16 cellular contexts compared by ENCODE assay signal in the genomic region with DNA sequence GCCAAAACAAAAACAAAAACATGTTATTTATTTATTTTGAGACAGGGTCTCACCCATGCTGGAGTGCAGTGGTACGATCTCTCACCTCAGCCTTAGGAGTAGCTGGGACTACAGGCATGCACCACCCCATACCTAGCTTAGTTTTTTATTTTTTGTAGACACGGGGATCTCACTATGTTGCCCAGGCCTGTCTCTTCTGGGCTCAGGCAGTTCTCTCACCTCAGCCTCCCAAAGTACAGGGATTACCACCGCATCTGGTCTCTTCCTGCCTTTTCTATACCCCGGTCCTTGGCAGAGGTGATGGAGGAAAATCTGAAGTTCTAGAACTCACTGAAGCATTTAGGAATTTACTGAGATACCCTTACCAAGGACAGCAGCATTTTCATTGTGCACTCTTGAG. TPM values are rescaled to one million over a fixed set of nuclear protein-coding genes. Genes with fewer than 3 reads are reported as not detected.
DNase-seq lines count a peak whose midpoint lies in the region; ATAC-seq, FAIRE-seq and TF ChIP-seq lines count a peak whose summit lies in the region.
"Had no signal": no experiment of that assay in that cellular context is flagged by ENCODE, and none has a peak within 500 bp of the region (broad histone marks: within the 10 kb centered on the region; RNA-seq: fewer than 3 reads in every experiment).

No MANE protein-coding gene starts in this region.

- peak overlapping the region; percentile 31 to 35 for H3K4me3 Mint-ChIP-seq in activated T-cell treated with anti-CD3 and anti-CD28 coated beads, Interleukin-2, amount 50 U/mL, for 72 hours
- no peak overlapping the region for H3K4me3 Mint-ChIP-seq in stimulated activated memory B cell treated with anti-CD40 and anti-IgM and Interleukin-4, amounts not matched to agents 10 μg/mL and 1 μg/mL and 100 μg/mL, for 72 hours

- H3K27me3 ChIP-seq in HepG2 (ENCODE audit: control insufficient read depth in 1 of 2, insufficient read depth in 2 of 2, low read length in 2 of 2): no peaks in the 10 kb centered on the region
- H3K27me3 ChIP-seq: heart right ventricle had no signal

- H3K9ac ChIP-seq in HepG2 (ENCODE audit: insufficient read depth, low read depth, low read length): no peak overlapping the region

- no peak overlapping the region for H3K4me2 ChIP-seq in HepG2 (ENCODE audit: low read depth, low read length)

- H3K27me3 Mint-ChIP-seq in activated T-cell treated with anti-CD3 and anti-CD28 coated beads, Interleukin-2, amount 50 U/mL, for 72 hours (ENCODE audit: low read depth): no peaks in the 10 kb centered on the region
- H3K27me3 Mint-ChIP-seq in stimulated activated memory B cell treated with anti-CD40 and anti-IgM and Interleukin-4, amounts not matched to agents 10 μg/mL and 1 μg/mL and 100 μg/mL, for 72 hours: no peaks in the 10 kb centered on the region

- peaks cover 0 to 4% of the 10 kb centered on the region in 2 donors for H3K36me3 Mint-ChIP-seq in activated T-cell treated with anti-CD3 and anti-CD28 coated beads, Interleukin-2, amount 50 U/mL, for 72 hours (ENCODE audit: insufficient read depth in 2 of 2)
- H3K36me3 Mint-ChIP-seq in stimulated activated memory B cell treated with anti-CD40 and anti-IgM and Interleukin-4, amounts not matched to agents 10 μg/mL and 1 μg/mL and 100 μg/mL, for 72 hours: no peaks in the 10 kb centered on the region

- H3K4me1 ChIP-seq in HepG2 (ENCODE audit: insufficient read depth, low read length): peaks cover 87% of the 10 kb centered on the region

- H3K27ac ChIP-seq in RWPE1 (peak overlapping the region; percentile 100), HepG2 (ENCODE audit: extremely low read length, insufficient read depth, low read length) (no peak overlapping the region)

- no peak for TF ChIP-seq POLR2A in HepG2 (IDR thresholded peaks at IDR 0.05; ENCODE audit: insufficient read depth in 1 of 2, low read depth in 2 of 2, low read length in 2 of 2)

- H3K9me3 Mint-ChIP-seq in activated T-cell treated with anti-CD3 and anti-CD28 coated beads, Interleukin-2, amount 50 U/mL, for 72 hours: no peaks in the 10 kb centered on the region
- H3K9me3 Mint-ChIP-seq in stimulated activated memory B cell treated with anti-CD40 and anti-IgM and Interleukin-4, amounts not matched to agents 10 μg/mL and 1 μg/mL and 100 μg/mL, for 72 hours: no peaks in the 10 kb centered on the region
- H3K9me3 Mint-ChIP-seq: H9 had no signal

- H3K9me3 ChIP-seq in HepG2 (ENCODE audit: low read length): no peaks in the 10 kb centered on the region
- H3K9me3 ChIP-seq: heart right ventricle had no signal

- TF ChIP-seq EP300 in HepG2 (IDR thresholded peaks at IDR 0.05; ENCODE audit: low read depth in 2 of 2, low read length in 2 of 2) (no peak), HepG2 (CRISPR knock-in tag; IDR thresholded peaks at IDR 0.05; ENCODE audit: borderline replicate concordance) (no peak)

- in situ Hi-C loops in HepG2 (cut with HindIII; ENCODE audit: extremely low pct_ligation_motif_present, low pct_unique_long_range_greater_than_20kb): no loop called here

- peaks cover 88% of the 10 kb centered on the region for H3K4me1 Mint-ChIP-seq in activated T-cell treated with anti-CD3 and anti-CD28 coated beads, Interleukin-2, amount 50 U/mL, for 72 hours (ENCODE audit: low read depth)
- peaks cover 82% of the 10 kb centered on the region for H3K4me1 Mint-ChIP-seq in stimulated activated memory B cell treated with anti-CD40 and anti-IgM and Interleukin-4, amounts not matched to agents 10 μg/mL and 1 μg/mL and 100 μg/mL, for 72 hours

- POLR2A ChIA-PET in RWPE1 (lab: Yijun Ruan, JAX; ENCODE audit: low non-redundant PET): no interaction called here
- POLR2A ChIA-PET in HepG2 (lab: Yijun Ruan, JAX): no interaction called here

- no peak overlapping the region for H3K4me3 ChIP-seq in HepG2 (replicated peaks in 1 of 3; ENCODE audit: insufficient read depth in 1 of 3, low read depth in 2 of 3, low read length in 3 of 3)

- BruUV-seq in HepG2 (replicated peaks; lab: Mats Ljungman, UMichigan): no TSS peak

- H4K20me1 ChIP-seq in HepG2 (ENCODE audit: insufficient read depth, low read length): no peaks in the 10 kb centered on the region

- H3K27ac Mint-ChIP-seq in activated T-cell treated with anti-CD3 and anti-CD28 coated beads, Interleukin-2, amount 50 U/mL, for 72 hours: peak overlapping the region; percentile 17
- peak overlapping the region; percentile 34 for H3K27ac Mint-ChIP-seq in stimulated activated memory B cell treated with anti-CD40 and anti-IgM and Interleukin-4, amounts not matched to agents 10 μg/mL and 1 μg/mL and 100 μg/mL, for 72 hours
- H3K27ac Mint-ChIP-seq: H9 had no signal

- intact Hi-C loops in HepG2 (cut with micrococcal nuclease; ENCODE audit: unreplicated experiment): no loop called here

- CTCF ChIA-PET in RWPE1 (lab: Yijun Ruan, JAX): interaction anchor here (1.2 kb wide), 2 partner anchors 24 to 118 kb away, joined by 3 to 6 read pairs; no protein-coding TSS in a partner anchor
- CTCF ChIA-PET in HepG2 (lab: Yijun Ruan, JAX; ENCODE audit: low intra/inter-chr PET ratio, low total read pairs): no interaction called here

- FAIRE-seq in HepG2 (lab: Jason Lieb, UNC): no peak
- FAIRE-seq: bronchial epithelial cell had no signal

- DNase-seq in activated T-cell treated with anti-CD3 and anti-CD28 coated beads, Interleukin-2, amount 50 U/mL, for 72 hours: no peak
- DNase-seq in activated T-cell treated with anti-CD3 and anti-CD28 coated beads, Interleukin-2, amount 50 U/mL, for 48 hours: no peak
- DNase-seq in RWPE1 (ENCODE audit: low spot score) (no peak), HepG2 (ENCODE audit: low spot score) (no peak), NCI-H1694 treated with DMSO at 0.1 percent for 48 hours (lab: John Stamatoyannopoulos, UW) (no peak)
- DNase-seq in activated effector memory CD4-positive, alpha-beta T cell treated with anti-CD3 and anti-CD28 coated beads, Interleukin-2, amount 50 U/mL, for 16 hours: no peak
- DNase-seq: H9; heart right ventricle; left colon; NCI-H1048; NCI-H446; stimulated activated CD8-positive, alpha-beta memory T cell treated with anti-CD3 and anti-CD28 coated beads, Interleukin-4, amount 100 ng/mL, for 48 hours; T1000 had no signal

- no peak for ATAC-seq in activated T-cell treated with anti-CD3 and anti-CD28 coated beads, Interleukin-2, amount 50 U/mL, for 72 hours (replicated peaks in 1 of 2)
- ATAC-seq in HepG2: no peak
- no peak for ATAC-seq in stimulated activated memory B cell treated with anti-CD40 and anti-IgM and Interleukin-4, amounts not matched to agents 10 μg/mL and 1 μg/mL and 100 μg/mL, for 72 hours
- ATAC-seq in HG03097 (IDR thresholded peaks at IDR 0.05; ENCODE audit: low FRiP score, unreplicated experiment): no peak
- ATAC-seq: heart right ventricle, left colon had no signal

- 81% methylated on average over 4 of the region's 4 CpGs for WGBS in HepG2 (ENCODE audit: low lambda C conversion rate)

- no peaks in the 10 kb centered on the region for H3K79me2 ChIP-seq in HepG2 (ENCODE audit: insufficient read depth, low read length)

- H3K36me3 ChIP-seq in HepG2 (replicated peaks in 1 of 2; ENCODE audit: control insufficient read depth in 1 of 2, insufficient read depth in 2 of 2, low read length in 2 of 2): no peaks in the 10 kb centered on the region
- H3K36me3 ChIP-seq: heart right ventricle had no signal

- TF ChIP-seq RAD21 in HepG2 (CRISPR knock-in tag; IDR thresholded peaks at IDR 0.05): no peak

- no peak overlapping the region for H2AFZ ChIP-seq in HepG2 (ENCODE audit: low read length)

- TF ChIP-seq CTCF in RWPE1 (conservative IDR thresholded peaks at IDR 0.05; ENCODE audit: low read depth): no peak
- no peak for TF ChIP-seq CTCF in HepG2 (CRISPR knock-in tag; IDR thresholded peaks at IDR 0.05)

TF ChIP-seq in HepG2, 621 proteins besides CTCF, POLR2A, EP300 and RAD21:
- TF ChIP-seq ZNF121 (CRISPR knock-in tag; IDR thresholded peaks at IDR 0.05): peak; percentile 56
- TF ChIP-seq KLF15 (CRISPR knock-in tag; IDR thresholded peaks at IDR 0.05; ENCODE audit: borderline replicate concordance): no peak
TF ChIP-seq in HepG2: peak in this region for 1.

RNA-seq across cellular contexts. Expression of a gene that starts 6.8 kb away (rescaled TPM):
- 10 to 100 TPM; 55.6 to 58.0 TPM for total RNA-seq in activated T-cell treated with anti-CD3 and anti-CD28 coated beads, Interleukin-2, amount 50 U/mL, for 72 hours
- total RNA-seq in HepG2 (2016; rRNA removed; fragmentation: Illumina TruSeq; extraction: Trizol): 6.2 and 8.4 TPM in 2 replicates
- total RNA-seq in HepG2 (2016; cell fraction: cytosol; rRNA removed; fragmentation: Illumina TruSeq; extraction: Trizol; ENCODE audit: low read depth): 0.88 and 1.1 TPM in 2 replicates
- 6.2 and 7.9 TPM in 2 replicates for total RNA-seq in HepG2 (2016; cell fraction: insoluble cytoplasmic fraction; rRNA removed; fragmentation: Illumina TruSeq; extraction: Trizol)
- total RNA-seq in HepG2 (2016; cell fraction: membrane; rRNA removed; fragmentation: Illumina TruSeq; extraction: Trizol): 3.5 and 4.3 TPM in 2 replicates
- 5.8 and 6.6 TPM in 2 replicates for total RNA-seq in HepG2 (2016; cell fraction: nucleus; rRNA removed; fragmentation: Illumina TruSeq; extraction: Trizol)
- polyA plus RNA-seq in HepG2 (2011; rRNA removed): 6.6 and 7.8 TPM in 2 replicates
- polyA plus RNA-seq in HepG2 (2011; cell fraction: cytosol; rRNA removed): 6.1 and 8.5 TPM in 2 replicates
- polyA plus RNA-seq in HepG2 (2011; cell fraction: nucleus; rRNA removed): 9.9 and 12.0 TPM in 2 replicates
- 13.5 and 21.1 TPM in 2 replicates for polyA plus RNA-seq in HepG2 (2012)
- 0.57 and 0.58 TPM in 2 replicates for polyA plus RNA-seq in HepG2 (2016; cell fraction: cytosol; fragmentation: Illumina TruSeq; extraction: Trizol; ENCODE audit: low read depth)
- polyA plus RNA-seq in HepG2 (2016; cell fraction: insoluble cytoplasmic fraction; fragmentation: Illumina TruSeq; extraction: Trizol; ENCODE audit: low read depth): 8.8 and 10.6 TPM in 2 replicates
- 2.4 and 2.6 TPM in 2 replicates for polyA plus RNA-seq in HepG2 (2016; cell fraction: membrane; fragmentation: Illumina TruSeq; extraction: Trizol; ENCODE audit: low read depth)
- polyA plus RNA-seq in HepG2 (2016; cell fraction: nucleus; fragmentation: Illumina TruSeq; extraction: Trizol; ENCODE audit: insufficient read depth, low read depth): 9.6 and 10.7 TPM in 2 replicates
- 5.2 and 20.2 TPM in 2 replicates for polyA minus RNA-seq in HepG2 (2011; rRNA and poly(A)+ RNA removed; ENCODE audit: low replicate concordance)
- polyA minus RNA-seq in HepG2 (2011; cell fraction: cytosol; rRNA and poly(A)+ RNA removed): 14.8 and 18.3 TPM in 2 replicates
- 5.8 and 8.6 TPM in 2 replicates for polyA minus RNA-seq in HepG2 (2011; cell fraction: nucleus; rRNA and poly(A)+ RNA removed)
